In genomic region chr11:449889-450808, GRCh38 we compare ENCODE assay signal across 8 cellular contexts. TPM values are rescaled to one million over a fixed set of nuclear protein-coding genes. Genes with fewer than 3 reads are reported as not detected.
A peak's percentile ranks its signal among the peaks of the same experiment; 100 is the strongest.
DNase-seq lines count a peak whose midpoint lies in the region; ATAC-seq and TF ChIP-seq lines count a peak whose summit lies in the region.

PTDSS2 (plus strand) TSS chr11:450279; CDS start chr11:450456, 177 bp downstream.

- under 1% methylated on average over 108 of the region's 108 CpGs for WGBS in right cardiac atrium

- H3K4me1 ChIP-seq in right cardiac atrium (ENCODE audit: control insufficient read depth, insufficient read depth, low read length) (no peaks in the 10 kb centered on the region), vagina (peaks cover 35% of the 10 kb centered on the region)

- peaks cover 0 to 14% of the 10 kb centered on the region in 2 donors for H3K36me3 ChIP-seq in vagina

- peak in 1 of 3 experiments; percentile 45 for TF ChIP-seq CTCF in vagina (IDR thresholded peaks at IDR 0.05)

- H3K36me3 Mint-ChIP-seq in T-helper 17 cell (ENCODE audit: low read depth) = peaks cover 2% of the 10 kb centered on the region

- peak within 1 kb of the TSS; percentile 80 for H3K27ac ChIP-seq in right cardiac atrium (ENCODE audit: low read length)
- peak within 1 kb of the TSS; percentile 83 for H3K27ac ChIP-seq in vagina

- peak within 1 kb of the TSS; percentile 98 for H3K27ac Mint-ChIP-seq in T-helper 17 cell

- peak within 1 kb of the TSS; percentile 99 for H3K4me3 Mint-ChIP-seq in T-helper 17 cell

- TF ChIP-seq POLR2A in GM15510 (IDR thresholded peaks at IDR 0.05; ENCODE audit: borderline replicate concordance, extremely low read depth, insufficient read length) = peak; percentile 74
- TF ChIP-seq POLR2A in vagina (IDR thresholded peaks at IDR 0.05) = peak in 1 of 2 donors; percentile 72

- H3K27me3 ChIP-seq in right cardiac atrium (ENCODE audit: control insufficient read depth, insufficient read depth) (no peaks in the 10 kb centered on the region), vagina (no peaks in the 10 kb centered on the region)

- ATAC-seq in HG02885 (IDR thresholded peaks at IDR 0.05; ENCODE audit: poor library complexity, unreplicated experiment) = peak; percentile 85
- peak; percentile 84 for ATAC-seq in T-helper 17 cell
- peak; percentile 92 to 93 for ATAC-seq in right cardiac atrium

- H3K4me1 Mint-ChIP-seq in T-helper 17 cell = peaks cover 22% of the 10 kb centered on the region

- no peaks in the 10 kb centered on the region for H3K27me3 Mint-ChIP-seq in T-helper 17 cell

- peak; percentile 78 for DNase-seq in NCI-H1694 treated with DMSO at 0.1 percent for 48 hours (lab: John Stamatoyannopoulos, UW)
- DNase-seq in T-helper 17 cell = peak; percentile 87 to 88 (median 87)
- DNase-seq in amygdala (lab: John Stamatoyannopoulos, UW) = peak; percentile 49 to 97 (median 92)
- DNase-seq in right cardiac atrium = peak; percentile 97 to 99 (median 98)
- peak; percentile 94 for DNase-seq in putamen (ENCODE audit: low spot score)
- DNase-seq in vagina (ENCODE audit: extremely low spot score in 2 of 2) = peak in 1 of 2 donors; percentile 94

- intact Hi-C loops in right cardiac atrium (cut with DNase I) = loop anchor here in 2 of 4 donors (2.0 to 5.0 kb wide), 2 partner anchors 52 to 57 kb away; partner anchors contain the start of gene RNH1 (in 1 of the 2)
- intact Hi-C loops in vagina (cut with DNase I) = loop anchor here (5.0 to 10.0 kb wide), 2 partner anchors 52 to 195 kb away; no protein-coding TSS in a partner anchor

- no peaks in the 10 kb centered on the region for H3K9me3 ChIP-seq in T-helper 17 cell (ENCODE audit: control insufficient read depth, low read length, poor library complexity, severe bottlenecking)
- H3K9me3 ChIP-seq in right cardiac atrium (ENCODE audit: control insufficient read depth, low read length) = no peaks in the 10 kb centered on the region
- H3K9me3 ChIP-seq in vagina = no peaks in the 10 kb centered on the region

- H3K4me3 ChIP-seq in right cardiac atrium (ENCODE audit: low read length) (peak within 1 kb of the TSS; percentile 72), vagina (peak within 1 kb of the TSS; percentile 71 to 97)

RNA-seq across cellular contexts. Expression of gene PTDSS2, which starts in this region (rescaled TPM):
- total RNA-seq in T-helper 17 cell (10 to 100 TPM; 21.8 to 24.5 TPM), right cardiac atrium (10 to 100 TPM; 30.2 to 33.3 (median 30.9) TPM), vagina (36.1 TPM)
- polyA plus RNA-seq in right cardiac atrium = 30.7 TPM
